ENCODE assay signal across 32 cellular contexts in genomic region chr6:145525038-145525437, GRCh38.
DNase-seq lines count a peak whose midpoint lies in the region; ATAC-seq, FAIRE-seq and TF ChIP-seq lines count a peak whose summit lies in the region.
"Had no signal": no experiment of that assay in that cellular context is flagged by ENCODE, and none has a peak within 500 bp of the region (broad histone marks: within the 10 kb centered on the region; RNA-seq: fewer than 3 reads in every experiment).

No MANE protein-coding gene starts in this region.

- no peaks in the 10 kb centered on the region for H3K4me1 ChIP-seq in A549
- H3K4me1 ChIP-seq in HEK293 (ENCODE audit: control insufficient read depth, insufficient read depth, low read length), result no peaks in the 10 kb centered on the region
- H3K4me1 ChIP-seq: BE2C; BLaER1; BLaER1 treated with 17β-estradiol and CSF1 and Interleukin-3, amounts not matched to agents 10 nM and 100 nM; Caco-2 had no signal

- H3K9me3 Mint-ChIP-seq in effector memory CD8-positive, alpha-beta T cell, result no peaks in the 10 kb centered on the region

- H3K4me1 Mint-ChIP-seq in effector memory CD8-positive, alpha-beta T cell (ENCODE audit: low read depth in 2 of 2), result no peaks in the 10 kb centered on the region
- H3K4me1 Mint-ChIP-seq: B cell; CD14-positive monocyte; CD4-positive, alpha-beta memory T cell; CD4-positive, CD25-positive, alpha-beta regulatory T cell; CD8-positive, alpha-beta memory T cell had no signal

- POLR2A ChIA-PET in A549 (lab: Yijun Ruan, JAX), result no interaction called here
- POLR2A ChIA-PET in HEK293 (lab: Yijun Ruan, JAX), result no interaction called here

- CTCF ChIA-PET in A549 (lab: Yijun Ruan, JAX), result interaction anchor here (0.9 kb wide), 1 partner anchor 24 kb away, joined by 3 read pairs; no protein-coding TSS in a partner anchor
- CTCF ChIA-PET in HEK293 (lab: Yijun Ruan, JAX), result interaction anchor here (0.7 kb wide), 1 partner anchor 1064 kb away, joined by 3 read pairs; no protein-coding TSS in a partner anchor

- no peak for FAIRE-seq in A549 (lab: Jason Lieb, UNC)
- FAIRE-seq: A204.1, D721Med had no signal

- no peak overlapping the region for H3K4me3 ChIP-seq in A549
- no peak overlapping the region for H3K4me3 ChIP-seq in HEK293 (ENCODE audit: low read depth, low read length)
- H3K4me3 ChIP-seq: BLaER1; BLaER1 treated with 17β-estradiol and CSF1 and Interleukin-3, amounts not matched to agents 10 nM and 100 nM had no signal

- no peak for DNase-seq in A549 (ENCODE audit: low read depth in 1 of 2, low spot score in 1 of 2)
- DNase-seq in activated CD4-positive, alpha-beta T cell treated with anti-CD3 and anti-CD28 coated beads for 4 hours, result no peak
- no peak for DNase-seq in effector memory CD8-positive, alpha-beta T cell
- DNase-seq: 8988T; ACHN; AML-193; BE2C; C1 segment of cervical spinal cord; Caco-2; Calu3; CD4-positive, alpha-beta memory T cell; CD4-positive, alpha-beta T cell; CD4-positive, CD25-positive, alpha-beta regulatory T cell; CD8-positive, alpha-beta memory T cell; CD8-positive, alpha-beta T cell; COR-L47; DMS 273 treated with DMSO at 0.1 percent for 48 hours; DMS153; DMS53; DMS79; DMS79 treated with DMSO at 0.1 percent for 48 hours; DND-41; EL had no signal

- 12% methylated on average over 3 of the region's 3 CpGs for WGBS in A549 (ENCODE audit: missing lambda C conversion rate)

- no peak for TF ChIP-seq EP300 in A549 (IDR thresholded peaks at IDR 0.05)

- no peak overlapping the region for H3K27ac ChIP-seq in A549
- H3K27ac ChIP-seq in HEK293 (ENCODE audit: extremely low read depth, low read depth, low read length), result no peak overlapping the region
- H3K27ac ChIP-seq: 22Rv1; BLaER1; BLaER1 treated with 17β-estradiol and CSF1 and Interleukin-3, amounts not matched to agents 10 nM and 100 nM; C4-2B had no signal

- no peak for TF ChIP-seq RAD21 in A549 (conservative IDR thresholded peaks at IDR 0.05 in 1 of 2, IDR thresholded peaks at IDR 0.05 in 1 of 2)

- ATAC-seq in A549, result no peak
- no peak for ATAC-seq in effector memory CD8-positive, alpha-beta T cell (replicated peaks)
- ATAC-seq: CD8-positive, alpha-beta T cell had no signal

- TF ChIP-seq CTCF in A549 (IDR thresholded peaks at IDR 0.05) (no peak), HEK293 (tag by site-specific recombination; IDR thresholded peaks at IDR 0.05) (no peak)

- no peak overlapping the region for H3K4me2 ChIP-seq in A549
- H3K4me2 ChIP-seq: BLaER1; BLaER1 treated with 17β-estradiol and CSF1 and Interleukin-3, amounts not matched to agents 10 nM and 100 nM had no signal

- TF ChIP-seq POLR2A in A549 (IDR thresholded peaks at IDR 0.05; ENCODE audit: low read length), result no peak

- H3K27ac Mint-ChIP-seq in effector memory CD8-positive, alpha-beta T cell, result no peak overlapping the region
- H3K27ac Mint-ChIP-seq: B cell; CD14-positive monocyte; CD4-positive, alpha-beta memory T cell; CD4-positive, alpha-beta T cell; CD4-positive, CD25-positive, alpha-beta regulatory T cell; CD8-positive, alpha-beta memory T cell; CD8-positive, alpha-beta T cell had no signal

- no peak overlapping the region for H3K4me3 Mint-ChIP-seq in effector memory CD8-positive, alpha-beta T cell
- H3K4me3 Mint-ChIP-seq: B cell; CD14-positive monocyte; CD4-positive, alpha-beta memory T cell; CD4-positive, alpha-beta T cell; CD4-positive, CD25-positive, alpha-beta regulatory T cell; CD8-positive, alpha-beta memory T cell; CD8-positive, alpha-beta T cell had no signal

- no peaks in the 10 kb centered on the region for H3K27me3 Mint-ChIP-seq in effector memory CD8-positive, alpha-beta T cell
- H3K27me3 Mint-ChIP-seq: CD4-positive, CD25-positive, alpha-beta regulatory T cell had no signal

- no peaks in the 10 kb centered on the region for H3K36me3 ChIP-seq in HEK293 (ENCODE audit: control insufficient read depth in 2 of 2, insufficient read depth in 1 of 2, low read length in 2 of 2)
- H3K36me3 ChIP-seq: BE2C; BLaER1; BLaER1 treated with 17β-estradiol and CSF1 and Interleukin-3, amounts not matched to agents 10 nM and 100 nM had no signal

- no peaks in the 10 kb centered on the region for H3K36me3 Mint-ChIP-seq in effector memory CD8-positive, alpha-beta T cell (ENCODE audit: insufficient read depth)
- H3K36me3 Mint-ChIP-seq: CD14-positive monocyte; CD4-positive, alpha-beta memory T cell; CD4-positive, CD25-positive, alpha-beta regulatory T cell; CD8-positive, alpha-beta memory T cell; CD8-positive, alpha-beta T cell had no signal

- H3K9me3 ChIP-seq in A549 (no peaks in the 10 kb centered on the region), HEK293 (ENCODE audit: control insufficient read depth, insufficient read depth, low read depth, low read length) (no peaks in the 10 kb centered on the region)
- H3K9me3 ChIP-seq: BE2C, BLaER1, Caco-2 had no signal

TF ChIP-seq in A549, 52 proteins besides CTCF, POLR2A, EP300 and RAD21:
- no peak for TF ChIP-seq RARB (CRISPR knock-in tag; IDR thresholded peaks at IDR 0.05)
- peak; percentile 64 for TF ChIP-seq ZC3H11A (IDR thresholded peaks at IDR 0.05)

TF ChIP-seq in HEK293, 187 proteins besides CTCF, POLR2A, EP300 and RAD21 (continues in another document):
- peak; percentile 47 for TF ChIP-seq ZNF510 (tag by site-specific recombination; IDR thresholded peaks at IDR 0.05; ENCODE audit: insufficient replicate concordance)
- no peak for TF ChIP-seq KLF1 (tag by site-specific recombination; IDR thresholded peaks at IDR 0.05)
- TF ChIP-seq ZNF555 (tag by site-specific recombination; conservative IDR thresholded peaks at IDR 0.05), result peak; percentile 74
- TF ChIP-seq ZNF202 (tag by site-specific recombination; IDR thresholded peaks at IDR 0.05; ENCODE audit: borderline replicate concordance), result 0 out of 2 replicates have a peak, but pooled peaks have one; percentile 56
- peak; percentile 46; the same call in 1 of the 2 replicates for TF ChIP-seq ZNF623 (tag by site-specific recombination; IDR thresholded peaks at IDR 0.05)
- peak; percentile 46; the same call in 1 of the 2 replicates for TF ChIP-seq ZBTB8A (tag by site-specific recombination; IDR thresholded peaks at IDR 0.05)
- peak; percentile 83 for TF ChIP-seq ZNF394 (tag by site-specific recombination; IDR thresholded peaks at IDR 0.05; ENCODE audit: borderline replicate concordance)
- no peak for TF ChIP-seq ZFP37 (tag by site-specific recombination; IDR thresholded peaks at IDR 0.05)
- TF ChIP-seq REST (tag by site-specific recombination; IDR thresholded peaks at IDR 0.05), result peak; percentile 60; the same call in 1 of the 2 replicates

Comparison
In these comparisons a context has a peak if more than half of its experiments do, and no peak if none do; other contexts are left out.
1. Of the 5 proteins assayed by ChIP-seq in both HEK293 and A549: peak only in HEK293: REST; only in A549: none; in both: none; in neither: 4.